ENCODE assay signal across 20 cellular contexts in genomic region chr6:12653396-12653910, GRCh38.
"Had no signal": no experiment of that assay in that cellular context is flagged by ENCODE, and none has a peak within 500 bp of the region (broad histone marks: within the 10 kb centered on the region; RNA-seq: fewer than 3 reads in every experiment).

No MANE protein-coding gene starts in this region.

- H3K79me2 ChIP-seq: parathyroid adenoma had no signal

- H2AFZ ChIP-seq: parathyroid adenoma had no signal

- H3K9me3 Mint-ChIP-seq: activated naive CD8-positive, alpha-beta T cell treated with anti-CD3 and anti-CD28 coated beads, Interleukin-2, amount 10 ng/mL, durations not matched to agents 7 days and 5 days; stimulated activated naive CD8-positive, alpha-beta T cell treated with anti-CD3 and anti-CD28 coated beads, Interleukin-15, amount 100 ng/mL, for 72 hours; T-helper 2 cell treated with Interferon-gamma antibody and Interleukin-4, amounts not matched to agents 5 μg/mL and 100 μg/mL, for 36 hours had no signal

- H3K4me3 Mint-ChIP-seq: activated naive CD8-positive, alpha-beta T cell treated with anti-CD3 and anti-CD28 coated beads, Interleukin-2, amount 10 ng/mL, durations not matched to agents 7 days and 5 days; stimulated activated naive CD8-positive, alpha-beta T cell treated with anti-CD3 and anti-CD28 coated beads, Interleukin-15, amount 100 ng/mL, for 72 hours; T-helper 2 cell treated with Interferon-gamma antibody and Interleukin-4, amounts not matched to agents 5 μg/mL and 100 μg/mL, for 36 hours had no signal

- H3K27me3 ChIP-seq: brain microvascular endothelial cell, gastroesophageal sphincter, heart right ventricle, testis, upper lobe of right lung had no signal

- DNase-seq: activated CD4-positive, alpha-beta T cell treated with anti-CD3 and anti-CD28 coated beads, Interleukin-2, amount 50 U/mL, for 1 hour; activated CD8-positive, alpha-beta memory T cell treated with anti-CD3 and anti-CD28 coated beads for 24 hours; activated naive CD4-positive, alpha-beta T cell; activated naive CD8-positive, alpha-beta T cell treated with anti-CD3 and anti-CD28 coated beads, Interleukin-2, amount 10 ng/mL, durations not matched to agents 7 days and 5 days; brain microvascular endothelial cell; dermis blood vessel endothelial cell; left colon; lower lobe of right lung; retina; stimulated activated CD4-positive, alpha-beta T cell treated with anti-CD3 and anti-CD28 coated beads, Interleukin-15, amount 100 ng/mL, for 24 hours; stimulated activated CD4-positive, alpha-beta T cell treated with anti-CD3 and anti-CD28 coated beads, Interleukin-4, amount 100 ng/mL, for 4 hours; stimulated activated CD8-positive, alpha-beta memory T cell treated with anti-CD3 and anti-CD28 coated beads, Interleukin-4, amount 100 ng/mL, for 48 hours; stimulated activated naive CD8-positive, alpha-beta T cell treated with anti-CD3 and anti-CD28 coated beads, Interleukin-15, amount 100 ng/mL, for 72 hours; testis; upper lobe of right lung had no signal

- H3K4me1 ChIP-seq: gastroesophageal sphincter, lower lobe of right lung, parathyroid adenoma, testis, upper lobe of right lung had no signal

- H3K27ac Mint-ChIP-seq: activated naive CD8-positive, alpha-beta T cell treated with anti-CD3 and anti-CD28 coated beads, Interleukin-2, amount 10 ng/mL, durations not matched to agents 7 days and 5 days; T-helper 2 cell treated with Interferon-gamma antibody and Interleukin-4, amounts not matched to agents 5 μg/mL and 100 μg/mL, for 36 hours had no signal

- H3K4me3 ChIP-seq: gastroesophageal sphincter, heart right ventricle, lower lobe of right lung, skin epidermis, testis, upper lobe of right lung had no signal

- H3K9ac ChIP-seq: parathyroid adenoma had no signal

- H3K36me3 ChIP-seq: brain microvascular endothelial cell, gastroesophageal sphincter, heart right ventricle, lower lobe of right lung, upper lobe of right lung had no signal

- H3K36me3 Mint-ChIP-seq: activated naive CD8-positive, alpha-beta T cell treated with anti-CD3 and anti-CD28 coated beads, Interleukin-2, amount 10 ng/mL, durations not matched to agents 7 days and 5 days had no signal

- H3K9me3 ChIP-seq: lower lobe of right lung, testis, upper lobe of right lung had no signal

- ATAC-seq: gastroesophageal sphincter; left colon; lower lobe of right lung; stimulated activated naive CD8-positive, alpha-beta T cell treated with anti-CD3 and anti-CD28 coated beads, Interleukin-15, amount 100 ng/mL, for 72 hours; upper lobe of right lung had no signal
